Comparison of ENCODE assay signal across 11 cellular contexts in the genomic region with DNA sequence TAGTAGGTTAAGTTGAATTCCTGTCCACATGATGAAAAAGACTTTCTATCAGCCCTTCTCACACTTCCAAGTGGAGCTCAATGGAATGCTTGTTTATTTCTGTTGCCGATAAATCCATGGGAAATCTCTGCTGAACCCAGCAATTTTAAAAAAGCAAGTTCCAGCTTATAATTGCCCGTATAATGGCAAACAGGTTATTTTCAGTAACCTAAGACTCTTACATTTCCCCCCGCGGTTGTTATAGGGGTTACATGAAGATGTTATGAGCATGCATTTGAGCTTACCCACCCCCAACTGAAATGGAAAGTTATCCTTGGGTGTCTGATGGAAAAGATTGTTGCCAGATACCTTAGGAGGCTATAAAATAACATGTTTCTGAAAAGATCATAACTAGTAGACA.
DNase-seq lines count a peak whose midpoint lies in the region; ATAC-seq and TF ChIP-seq lines count a peak whose summit lies in the region.
"Had no signal": no experiment of that assay in that cellular context is flagged by ENCODE, and none has a peak within 500 bp of the region (broad histone marks: within the 10 kb centered on the region; RNA-seq: fewer than 3 reads in every experiment).

No MANE protein-coding gene starts in this region.

- H3K36me3 ChIP-seq in HUES64 (ENCODE audit: insufficient read depth, low read length) = no peaks in the 10 kb centered on the region
- H3K36me3 ChIP-seq in lower lobe of right lung = no peaks in the 10 kb centered on the region
- H3K36me3 ChIP-seq in stomach smooth muscle (ENCODE audit: control insufficient read depth in 2 of 2, insufficient read depth in 2 of 2, low read length in 2 of 2) = no peaks in the 10 kb centered on the region

- peak overlapping the region; percentile 94; the same call in 1 of the 2 replicates for H3K4me3 ChIP-seq in HUES64 (ENCODE audit: low read length)
- H3K4me3 ChIP-seq in lower lobe of right lung = peak overlapping the region; percentile 10
- H3K4me3 ChIP-seq in stomach smooth muscle (ENCODE audit: low read length in 2 of 2) = peak overlapping the region; percentile 84 to 88
- H3K4me3 ChIP-seq: testis had no signal

- TF ChIP-seq CTCF in lower lobe of right lung (IDR thresholded peaks at IDR 0.05) = no peak
- no peak for TF ChIP-seq CTCF in GM13976 (IDR thresholded peaks at IDR 0.05; ENCODE audit: borderline replicate concordance, control extremely low read depth, extremely low read depth, insufficient read depth, missing control alignments)
- TF ChIP-seq CTCF in RWPE1 (conservative IDR thresholded peaks at IDR 0.05; ENCODE audit: low read depth) = no peak

- CTCF ChIA-PET in RWPE1 (lab: Yijun Ruan, JAX) = no interaction called here

- WGBS in HUES64 = 82% methylated on average over 4 of the region's 4 CpGs

- in situ Hi-C loops in GM13976 (cut with MboI; ENCODE audit: low sequenced_read_pairs, unreplicated experiment) = no loop called here

- H3K9me3 ChIP-seq in HUES64 (ENCODE audit: insufficient read depth, low read depth, low read length) = no peaks in the 10 kb centered on the region
- H3K9me3 ChIP-seq in lower lobe of right lung = no peaks in the 10 kb centered on the region
- H3K9me3 ChIP-seq in stomach smooth muscle (ENCODE audit: control insufficient read depth in 2 of 2, low read length in 2 of 2) = no peaks in the 10 kb centered on the region
- H3K9me3 ChIP-seq: Caco-2, testis had no signal

- peak overlapping the region; percentile 91; the same call in 1 of the 2 replicates for H3K9ac ChIP-seq in HUES64 (ENCODE audit: low read depth, low read length)
- H3K9ac ChIP-seq in stomach smooth muscle (ENCODE audit: low read length in 2 of 2) = peak overlapping the region in 1 of 2 donors; percentile 22

- DNase-seq in astrocyte of the hippocampus (ENCODE audit: low read depth, low spot score) (peak; percentile 60), lower lobe of right lung (no peak), GM13976 (ENCODE audit: low spot score) (no peak), RWPE1 (ENCODE audit: low spot score) (no peak), CD1c-positive myeloid dendritic cell (ENCODE audit: extremely low spot score) (no peak)
- DNase-seq: Caco-2, occipital lobe, testis had no signal

- no peak for ATAC-seq in lower lobe of right lung
- ATAC-seq: activated naive CD4-positive, alpha-beta T cell treated with anti-CD3 and anti-CD28 coated beads, Interleukin-2, amount 50 U/mL, for 72 hours had no signal

- intact Hi-C loops in lower lobe of right lung (cut with DNase I) = no loop called here

- POLR2A ChIA-PET in RWPE1 (lab: Yijun Ruan, JAX; ENCODE audit: low non-redundant PET) = no interaction called here

- H3K27ac ChIP-seq in HUES64 (ENCODE audit: low read depth, low read length) = peak overlapping the region; percentile 48; the same call in 1 of the 2 replicates
- H3K27ac ChIP-seq in lower lobe of right lung = no peak overlapping the region
- H3K27ac ChIP-seq in stomach smooth muscle (ENCODE audit: low read length) = no peak overlapping the region
- H3K27ac ChIP-seq in RWPE1 = no peak overlapping the region

- peaks cover 4% of the 10 kb centered on the region; the same call in 1 of the 2 replicates for H3K27me3 ChIP-seq in HUES64 (ENCODE audit: insufficient read depth, low read length)
- H3K27me3 ChIP-seq in lower lobe of right lung (ENCODE audit: low read depth) = no peaks in the 10 kb centered on the region
- no peaks in the 10 kb centered on the region for H3K27me3 ChIP-seq in stomach smooth muscle (ENCODE audit: control insufficient read depth in 1 of 2, insufficient read depth in 2 of 2, low read length in 2 of 2)
- H3K27me3 ChIP-seq: testis had no signal

- H3K4me1 ChIP-seq in HUES64 (ENCODE audit: insufficient read depth, low read length) (peaks cover 48% of the 10 kb centered on the region), lower lobe of right lung (peaks cover 23% of the 10 kb centered on the region), stomach smooth muscle (ENCODE audit: control insufficient read depth, insufficient read depth, low read length) (peaks cover 23% of the 10 kb centered on the region)
- H3K4me1 ChIP-seq: Caco-2, testis had no signal

Comparison
In these comparisons a context has a peak if more than half of its experiments do, and no peak if none do; other contexts are left out.
1. H3K4me3 ChIP-seq: peak in every context shown above with its lines; median percentile 94 in HUES64; 86 in stomach smooth muscle; 10 in lower lobe of right lung.